In genomic region chrX:85505801-85506200, GRCh38 we compare ENCODE assay signal across 29 cellular contexts.
"Had no signal": no experiment of that assay in that cellular context is flagged by ENCODE, and none has a peak within 500 bp of the region (broad histone marks: within the 10 kb centered on the region; RNA-seq: fewer than 3 reads in every experiment).

No MANE protein-coding gene starts in this region.

- H3K36me3 ChIP-seq: stomach, suprapubic skin, thoracic aorta, thyroid gland, tibial artery, tibial nerve, transverse colon, upper lobe of left lung, upper lobe of right lung, uterus, vagina had no signal

- H3K36me3 Mint-ChIP-seq: stimulated activated effector memory CD8-positive, alpha-beta T cell treated with anti-CD3 and anti-CD28 coated beads, Interleukin-12 subunit alpha, Interleukin-12 subunit beta, amount 100 ng/mL, for 72 hours; stimulated activated memory B cell treated with anti-CD40 and anti-IgM and Interleukin-4, amounts not matched to agents 10 μg/mL and 1 μg/mL and 100 μg/mL, for 72 hours; stimulated activated naive B cell treated with anti-CD40 and anti-IgM and Interleukin-4, amounts not matched to agents 10 μg/mL and 1 μg/mL and 100 μg/mL, for 72 hours; type B pancreatic cell had no signal

- H3K27ac ChIP-seq: stomach, suprapubic skin, testis, thoracic aorta, thyroid gland, tibial artery, tibial nerve, transverse colon, upper lobe of left lung, upper lobe of right lung, uterus, vagina had no signal

- H3K9me3 ChIP-seq: stomach, suprapubic skin, testis, thoracic aorta, thyroid gland, tibial artery, tibial nerve, transverse colon, upper lobe of left lung, upper lobe of right lung, uterus, vagina had no signal

- H3K27ac Mint-ChIP-seq: stimulated activated effector memory CD8-positive, alpha-beta T cell treated with anti-CD3 and anti-CD28 coated beads, Interleukin-12 subunit alpha, Interleukin-12 subunit beta, amount 100 ng/mL, for 72 hours; stimulated activated memory B cell treated with anti-CD40 and anti-IgM and Interleukin-4, amounts not matched to agents 10 μg/mL and 1 μg/mL and 100 μg/mL, for 72 hours; stimulated activated naive B cell treated with anti-CD40 and anti-IgM and Interleukin-4, amounts not matched to agents 10 μg/mL and 1 μg/mL and 100 μg/mL, for 72 hours; stimulated activated naive CD8-positive, alpha-beta T cell treated with anti-CD3 and anti-CD28 coated beads, Interleukin-15, amount 100 ng/mL, for 72 hours; stimulated activated naive CD8-positive, alpha-beta T cell treated with anti-CD3 and anti-CD28 coated beads, Interleukin-15, Interleukin-2, amounts not matched to agents 100 ng/mL and 50 ng/mL, for 24 hours; type B pancreatic cell had no signal

- H3K27me3 Mint-ChIP-seq: stimulated activated memory B cell treated with anti-CD40 and anti-IgM and Interleukin-4, amounts not matched to agents 10 μg/mL and 1 μg/mL and 100 μg/mL, for 72 hours; stimulated activated naive B cell treated with anti-CD40 and anti-IgM and Interleukin-4, amounts not matched to agents 10 μg/mL and 1 μg/mL and 100 μg/mL, for 72 hours; stimulated activated naive CD8-positive, alpha-beta T cell treated with anti-CD3 and anti-CD28 coated beads, Interleukin-15, amount 100 ng/mL, for 72 hours; stimulated activated naive CD8-positive, alpha-beta T cell treated with anti-CD3 and anti-CD28 coated beads, Interleukin-15, Interleukin-2, amounts not matched to agents 100 ng/mL and 50 ng/mL, for 24 hours; type B pancreatic cell had no signal

- H3K27me3 ChIP-seq: stomach, suprapubic skin, testis, thyroid gland, tibial artery, tibial nerve, transverse colon, upper lobe of left lung, upper lobe of right lung, uterus, vagina had no signal

- H3K4me1 Mint-ChIP-seq: stimulated activated effector memory CD8-positive, alpha-beta T cell treated with anti-CD3 and anti-CD28 coated beads, Interleukin-12 subunit alpha, Interleukin-12 subunit beta, amount 100 ng/mL, for 72 hours; stimulated activated memory B cell treated with anti-CD40 and anti-IgM and Interleukin-4, amounts not matched to agents 10 μg/mL and 1 μg/mL and 100 μg/mL, for 72 hours; stimulated activated naive B cell treated with anti-CD40 and anti-IgM and Interleukin-4, amounts not matched to agents 10 μg/mL and 1 μg/mL and 100 μg/mL, for 72 hours; stimulated activated naive CD8-positive, alpha-beta T cell treated with anti-CD3 and anti-CD28 coated beads, Interleukin-15, amount 100 ng/mL, for 72 hours had no signal

- H3K4me1 ChIP-seq: stomach, suprapubic skin, testis, thyroid gland, tibial artery, tibial nerve, transverse colon, upper lobe of left lung, upper lobe of right lung, uterus, vagina had no signal

- H3K9me3 Mint-ChIP-seq: stimulated activated memory B cell treated with anti-CD40 and anti-IgM and Interleukin-4, amounts not matched to agents 10 μg/mL and 1 μg/mL and 100 μg/mL, for 72 hours; stimulated activated naive B cell treated with anti-CD40 and anti-IgM and Interleukin-4, amounts not matched to agents 10 μg/mL and 1 μg/mL and 100 μg/mL, for 72 hours; stimulated activated naive CD8-positive, alpha-beta T cell treated with anti-CD3 and anti-CD28 coated beads, Interleukin-15, amount 100 ng/mL, for 72 hours; stimulated activated naive CD8-positive, alpha-beta T cell treated with anti-CD3 and anti-CD28 coated beads, Interleukin-15, Interleukin-2, amounts not matched to agents 100 ng/mL and 50 ng/mL, for 24 hours had no signal

- H3K4me3 ChIP-seq: stomach, suprapubic skin, testis, thoracic aorta, thyroid gland, tibial artery, tibial nerve, transverse colon, upper lobe of left lung, upper lobe of right lung, uterus, vagina had no signal

- DNase-seq: stimulated activated CD4-positive, alpha-beta T cell treated with anti-CD3 and anti-CD28 coated beads, Interleukin-2, amount 100 ng/mL, for 48 hours; stimulated activated CD4-positive, alpha-beta T cell treated with anti-CD3 and anti-CD28 coated beads, Interleukin-4, amount 100 ng/mL, for 1 hour; stimulated activated CD4-positive, alpha-beta T cell treated with anti-CD3 and anti-CD28 coated beads, Interleukin-4, amount 100 ng/mL, for 24 hours; stimulated activated CD4-positive, alpha-beta T cell treated with anti-CD3 and anti-CD28 coated beads, Interleukin-4, amount 100 ng/mL, for 4 hours; stimulated activated CD8-positive, alpha-beta memory T cell treated with anti-CD3 and anti-CD28 coated beads, Interleukin-4, amount 100 ng/mL, for 48 hours; stimulated activated naive B cell treated with anti-CD40 and anti-IgM and Interleukin-4, amounts not matched to agents 10 μg/mL and 1 μg/mL and 100 μg/mL, for 72 hours; stimulated activated naive CD4-positive, alpha-beta T cell; stimulated activated naive CD4-positive, alpha-beta T cell treated with Interleukin-2 at 50 U/mL for 16 hours; stimulated activated naive CD8-positive, alpha-beta T cell treated with anti-CD3 and anti-CD28 coated beads, Interleukin-15, amount 100 ng/mL, for 72 hours; stimulated activated naive CD8-positive, alpha-beta T cell treated with anti-CD3 and anti-CD28 coated beads, Interleukin-15, Interleukin-2, amounts not matched to agents 100 U/mL and 50 U/mL, for 24 hours; stomach; substantia nigra; testis; thyroid gland; tibial artery; transverse colon; trophoblast cell; upper lobe of left lung; upper lobe of right lung; uterus had no signal

- H3K4me3 Mint-ChIP-seq: stimulated activated effector memory CD8-positive, alpha-beta T cell treated with anti-CD3 and anti-CD28 coated beads, Interleukin-12 subunit alpha, Interleukin-12 subunit beta, amount 100 ng/mL, for 72 hours; stimulated activated memory B cell treated with anti-CD40 and anti-IgM and Interleukin-4, amounts not matched to agents 10 μg/mL and 1 μg/mL and 100 μg/mL, for 72 hours; stimulated activated naive B cell treated with anti-CD40 and anti-IgM and Interleukin-4, amounts not matched to agents 10 μg/mL and 1 μg/mL and 100 μg/mL, for 72 hours; stimulated activated naive CD8-positive, alpha-beta T cell treated with anti-CD3 and anti-CD28 coated beads, Interleukin-15, amount 100 ng/mL, for 72 hours; stimulated activated naive CD8-positive, alpha-beta T cell treated with anti-CD3 and anti-CD28 coated beads, Interleukin-15, Interleukin-2, amounts not matched to agents 100 ng/mL and 50 ng/mL, for 24 hours; type B pancreatic cell had no signal

- FAIRE-seq: urothelium cell line had no signal
